In genomic region chr10:18773180-18773579, GRCh38 we compare ENCODE assay signal across 9 cellular contexts.
"Had no signal": no experiment of that assay in that cellular context is flagged by ENCODE, and none has a peak within 500 bp of the region (broad histone marks: within the 10 kb centered on the region; RNA-seq: fewer than 3 reads in every experiment).

No MANE protein-coding gene starts in this region.

- H3K4me2 ChIP-seq: KMS-11 had no signal

- H3K9ac ChIP-seq: KMS-11 had no signal

- H3K27ac ChIP-seq: HL-60, KMS-11 had no signal

- H3K4me3 Mint-ChIP-seq: IgD-negative memory B cell had no signal

- H3K4me1 Mint-ChIP-seq: IgD-negative memory B cell had no signal

- H3K27ac Mint-ChIP-seq: IgD-negative memory B cell had no signal

- H3K27me3 Mint-ChIP-seq: IgD-negative memory B cell had no signal

- FAIRE-seq: HepG2, HTR-8/SVneo, K562 had no signal

- H3K4me3 ChIP-seq: K562 had no signal

- DNase-seq: IMR-90, KBM-7, KG1 had no signal

- H3K36me3 Mint-ChIP-seq: IgD-negative memory B cell had no signal
